8 cellular contexts compared by ENCODE assay signal in the genomic region with DNA sequence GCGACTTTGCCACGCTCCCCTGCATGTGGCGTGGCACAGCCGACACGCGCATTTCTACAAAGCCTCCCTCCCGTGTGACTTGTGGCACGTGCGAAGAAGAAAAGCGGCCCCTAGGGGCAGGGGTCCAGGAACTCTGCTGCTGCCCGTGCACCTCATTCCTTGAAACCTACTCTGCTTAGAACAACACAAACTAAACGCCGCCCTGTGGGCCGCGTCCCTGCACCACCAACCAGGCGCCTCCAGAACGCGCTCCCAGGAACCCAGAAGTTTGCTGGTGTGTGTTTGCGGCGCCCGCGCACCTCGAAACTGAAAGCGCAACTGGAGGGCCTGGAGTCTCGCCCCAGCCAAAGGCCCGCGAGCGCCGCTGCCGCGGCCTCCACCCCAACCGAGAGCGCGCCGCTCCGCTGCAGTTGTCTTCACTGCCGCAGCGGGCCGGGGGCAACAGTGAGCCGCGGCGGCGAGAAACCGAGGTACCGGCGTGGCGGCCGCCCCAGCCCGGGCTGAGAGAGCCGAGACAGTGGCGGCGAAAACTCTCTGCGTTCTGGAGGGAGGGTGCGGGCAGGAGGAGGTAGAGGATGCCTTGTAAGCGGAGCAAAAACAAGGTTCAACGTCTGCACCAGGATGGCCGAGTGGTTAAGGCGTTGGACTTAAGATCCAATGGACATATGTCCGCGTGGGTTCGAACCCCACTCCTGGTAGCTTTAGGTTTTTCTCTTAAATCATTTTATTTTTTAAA.
A peak's percentile ranks its signal among the peaks of the same experiment; 100 is the strongest.
DNase-seq lines count a peak whose midpoint lies in the region; ATAC-seq, FAIRE-seq and TF ChIP-seq lines count a peak whose summit lies in the region.

No MANE protein-coding gene starts in this region.

- H3K27ac ChIP-seq in SU-DHL-6 (ENCODE audit: low read depth, low read length) (peak overlapping the region; percentile 70), cardiac muscle cell (peak overlapping the region; percentile 93), parathyroid adenoma (peak overlapping the region; percentile 88), tibial nerve (peak overlapping the region; percentile 86 to 98 (median 95))

- no peaks in the 10 kb centered on the region for H3K79me2 ChIP-seq in SU-DHL-6 (ENCODE audit: insufficient read depth, low read length)
- no peaks in the 10 kb centered on the region for H3K79me2 ChIP-seq in parathyroid adenoma

- H3K4me3 ChIP-seq in SU-DHL-6 (ENCODE audit: insufficient read depth, low read length, poor library complexity, severe bottlenecking) = peak overlapping the region; percentile 58
- H3K4me3 ChIP-seq in adipocyte (ENCODE audit: low read length) = peak overlapping the region; percentile 78
- peak overlapping the region; percentile 60 for H3K4me3 ChIP-seq in cardiac muscle cell
- H3K4me3 ChIP-seq in parathyroid adenoma (ENCODE audit: low read depth, low read length) = peak overlapping the region; percentile 85
- H3K4me3 ChIP-seq in tibial nerve = peak overlapping the region; percentile 64 to 67 (median 65)

- H3K9me3 ChIP-seq in SU-DHL-6 (ENCODE audit: insufficient read depth, low read length) (no peaks in the 10 kb centered on the region), adipocyte (ENCODE audit: control insufficient read depth, low read length) (peaks cover 7% of the 10 kb centered on the region), cardiac muscle cell (ENCODE audit: low read depth) (no peaks in the 10 kb centered on the region), parathyroid adenoma (ENCODE audit: control insufficient read depth, low read length) (no peaks in the 10 kb centered on the region), tibial nerve (peaks cover 0 to 5% (median 0%) of the 10 kb centered on the region in 4 donors)

- H3K9me2 ChIP-seq in SU-DHL-6 (replicated peaks; ENCODE audit: insufficient read depth, low read length) = no peaks in the 10 kb centered on the region

- TF ChIP-seq CTCF in SU-DHL-6 (IDR thresholded peaks at IDR 0.05; ENCODE audit: insufficient read depth, low read length, poor library complexity, severe bottlenecking) (peak; percentile 39), cardiac muscle cell (IDR thresholded peaks at IDR 0.05; ENCODE audit: low read depth, low read length) (peak; percentile 70), parathyroid adenoma (IDR thresholded peaks at IDR 0.05) (peak; percentile 89), tibial nerve (IDR thresholded peaks at IDR 0.05) (peak; percentile 58 to 92 (median 79))

- 0 to 1% methylated on average over 34 to 50 of the region's 61 CpGs for WGBS in tibial nerve, 2 donors

- H3K4me2 ChIP-seq in SU-DHL-6 (ENCODE audit: low read depth, low read length, poor library complexity, severe bottlenecking) (peak overlapping the region; percentile 62), parathyroid adenoma (ENCODE audit: low read length) (peak overlapping the region; percentile 69)

- TF ChIP-seq POLR2A in GM12891 (IDR thresholded peaks at IDR 0.05; ENCODE audit: low read depth, low read length) = peak; percentile 54; the same call in 1 of the 2 replicates
- peak; percentile 34 to 61 for TF ChIP-seq POLR2A in tibial nerve (IDR thresholded peaks at IDR 0.05)

- peak; percentile 92 for ATAC-seq in HG02798 (IDR thresholded peaks at IDR 0.05; ENCODE audit: poor library complexity, unreplicated experiment)

- H3K4me1 ChIP-seq in adipocyte (ENCODE audit: control insufficient read depth, insufficient read depth, low read length) (peaks cover 17% of the 10 kb centered on the region), cardiac muscle cell (ENCODE audit: low read depth) (peaks cover 14% of the 10 kb centered on the region), parathyroid adenoma (peaks cover 8% of the 10 kb centered on the region), tibial nerve (peaks cover 0 to 53% (median 18%) of the 10 kb centered on the region in 4 donors)

- peak overlapping the region; percentile 75 for H2AFZ ChIP-seq in SU-DHL-6 (ENCODE audit: low read depth, low read length, severe bottlenecking)
- peak overlapping the region; percentile 96 for H2AFZ ChIP-seq in parathyroid adenoma

- H4K20me1 ChIP-seq in SU-DHL-6 (ENCODE audit: low read depth, low read length) = no peaks in the 10 kb centered on the region

- H3K27me3 ChIP-seq in SU-DHL-6 (ENCODE audit: low read length) (no peaks in the 10 kb centered on the region), adipocyte (replicated peaks; ENCODE audit: control insufficient read depth, insufficient read depth, low read length) (no peaks in the 10 kb centered on the region), cardiac muscle cell (no peaks in the 10 kb centered on the region), parathyroid adenoma (ENCODE audit: control insufficient read depth, insufficient read depth, low read length) (no peaks in the 10 kb centered on the region), tibial nerve (no peaks in the 10 kb centered on the region)

- DNase-seq in GM12891 (ENCODE audit: insufficient read length, low spot score) (peak; percentile 91), NCI-H1417 (lab: John Stamatoyannopoulos, UW) (peak; percentile 95 to 98 (median 97)), adipocyte (ENCODE audit: low read depth) (peak; percentile 96), cardiac muscle cell (ENCODE audit: low read depth in 1 of 2, low spot score in 1 of 2) (peak; percentile 94 to 98), tibial nerve (ENCODE audit: low spot score in 2 of 2) (peak; percentile 95 to 99)

- no peaks in the 10 kb centered on the region for H3F3A ChIP-seq in SU-DHL-6 (ENCODE audit: insufficient read depth)

- TF ChIP-seq EP300 in tibial nerve (IDR thresholded peaks at IDR 0.05) = peak; percentile 30 to 88

- FAIRE-seq in GM12891 (lab: Jason Lieb, UNC) = peak; percentile 90

- peak overlapping the region; percentile 59 for H3K9ac ChIP-seq in SU-DHL-6 (ENCODE audit: low read length)
- peak overlapping the region; percentile 87 for H3K9ac ChIP-seq in adipocyte (ENCODE audit: low read length)
- peak overlapping the region; percentile 85 for H3K9ac ChIP-seq in parathyroid adenoma

- H3K36me3 ChIP-seq in SU-DHL-6 (ENCODE audit: low read length) = no peaks in the 10 kb centered on the region
- no peaks in the 10 kb centered on the region for H3K36me3 ChIP-seq in adipocyte (ENCODE audit: control insufficient read depth, insufficient read depth, low read length, severe bottlenecking)
- no peaks in the 10 kb centered on the region for H3K36me3 ChIP-seq in cardiac muscle cell
- no peaks in the 10 kb centered on the region for H3K36me3 ChIP-seq in parathyroid adenoma (ENCODE audit: control insufficient read depth, insufficient read depth, low read length)
- no peaks in the 10 kb centered on the region for H3K36me3 ChIP-seq in tibial nerve

TF ChIP-seq in GM12891, 5 proteins besides CTCF, POLR2A, EP300 and RAD21:
- TF ChIP-seq POLR2AphosphoS5 (IDR thresholded peaks at IDR 0.05; ENCODE audit: low read depth, low read length) = peak; percentile 41; the same call in 1 of the 2 replicates
- no peak for TF ChIP-seq SPI1 (IDR thresholded peaks at IDR 0.05; ENCODE audit: low read depth, low read length)
- TF ChIP-seq POU2F2 (IDR thresholded peaks at IDR 0.05; ENCODE audit: low read depth, low read length) = peak; percentile 72; the same call in 1 of the 2 replicates
- TF ChIP-seq TAF1 (IDR thresholded peaks at IDR 0.05; ENCODE audit: low read depth, low read length) = peak; percentile 72; the same call in 1 of the 2 replicates
- TF ChIP-seq PAX5 (IDR thresholded peaks at IDR 0.05; ENCODE audit: insufficient read depth, low read length, severe bottlenecking) = peak; percentile 21

Comparison
In these comparisons a context has a peak if more than half of its experiments do, and no peak if none do; other contexts are left out.
1. Peak in every context shown above with its lines: DNase-seq, ATAC-seq, H3K4me3 ChIP-seq and H3K27ac ChIP-seq.
2. CTCF ChIP-seq: peak in every context shown above with its lines; median percentile 89 in parathyroid adenoma; 79 in tibial nerve; 70 in cardiac muscle cell; 39 in SU-DHL-6.